In the genomic region with DNA sequence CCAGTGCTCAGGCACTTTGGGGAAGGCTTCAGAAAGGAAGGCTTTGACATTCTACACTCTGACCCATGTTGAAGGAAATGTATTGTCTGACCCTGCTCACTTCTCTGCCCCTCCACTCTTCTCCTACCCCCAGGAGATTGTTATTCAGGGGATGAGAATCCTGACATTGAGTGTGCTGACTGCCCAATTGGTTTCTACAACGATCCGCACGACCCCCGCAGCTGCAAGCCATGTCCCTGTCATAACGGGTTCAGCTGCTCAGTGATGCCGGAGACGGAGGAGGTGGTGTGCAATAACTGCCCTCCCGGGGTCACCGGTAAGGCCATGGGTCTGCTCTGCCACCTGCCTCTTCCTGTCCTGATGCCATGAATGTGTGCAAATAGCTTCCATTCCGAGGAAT, we compare ENCODE assay signal across 6 cellular contexts. TPM values are rescaled to one million over a fixed set of nuclear protein-coding genes. Genes with fewer than 3 reads are reported as not detected.
"Had no signal": no experiment of that assay in that cellular context is flagged by ENCODE, and none has a peak within 500 bp of the region (broad histone marks: within the 10 kb centered on the region; RNA-seq: fewer than 3 reads in every experiment).

No MANE protein-coding gene starts in this region.

- H3K9me3 ChIP-seq: adrenal gland, Peyer's patch had no signal

- H3K27me3 ChIP-seq: adrenal gland, Peyer's patch had no signal

- H3K4me3 ChIP-seq: adrenal gland, Peyer's patch had no signal

- H3K36me3 ChIP-seq: adrenal gland had no signal

- DNase-seq: activated CD4-positive, alpha-beta T cell treated with anti-CD3 and anti-CD28 coated beads, Interleukin-2, amount 50 U/mL, for 4 hours; SHP77 treated with DMSO at 0.1 percent for 48 hours had no signal

- H3K27ac ChIP-seq: adrenal gland, Peyer's patch had no signal

- H3K4me1 ChIP-seq: adrenal gland, Peyer's patch had no signal

RNA-seq across cellular contexts. Expression of a gene that starts 41.3 kb away (rescaled TPM):
- total RNA-seq: activated CD8-positive, alpha-beta T cell treated with anti-CD3 and anti-CD28 coated beads, Interleukin-2, amount 10 ng/mL, durations not matched to agents 7 days and 5 days; activated naive CD8-positive, alpha-beta T cell treated with anti-CD3 and anti-CD28 coated beads, Interleukin-2, amount 10 ng/mL, durations not matched to agents 7 days and 5 days had no signal
